Comparison of ENCODE assay signal across 20 cellular contexts in genomic region chr5:155908543-155908942, GRCh38.
DNase-seq lines count a peak whose midpoint lies in the region; ATAC-seq, FAIRE-seq and TF ChIP-seq lines count a peak whose summit lies in the region.
"Had no signal": no experiment of that assay in that cellular context is flagged by ENCODE, and none has a peak within 500 bp of the region (broad histone marks: within the 10 kb centered on the region; RNA-seq: fewer than 3 reads in every experiment).

No MANE protein-coding gene starts in this region.

- WGBS in K562 (ENCODE audit: insufficient coverage, low coverage, missing lambda C conversion rate): 0% methylated on average over 5 of the region's 5 CpGs

- no peaks in the 10 kb centered on the region for H3K4me1 ChIP-seq in HEK293 (ENCODE audit: control insufficient read depth, insufficient read depth, low read length)
- H3K4me1 ChIP-seq in K562 (replicated peaks in 1 of 2; ENCODE audit: control insufficient read depth in 2 of 2, insufficient read depth in 2 of 2, low read length in 2 of 2): no peaks in the 10 kb centered on the region
- H3K4me1 ChIP-seq: A549; BLaER1 treated with 17β-estradiol and CSF1 and Interleukin-3, amounts not matched to agents 10 nM and 100 nM; Caco-2 had no signal

- intact Hi-C loops in K562 (cut with micrococcal nuclease): no loop called here

- H3K79me2 ChIP-seq in K562 (ENCODE audit: control insufficient read depth, insufficient read depth, low read length): no peaks in the 10 kb centered on the region

- H2AFZ ChIP-seq in K562 (ENCODE audit: low read depth, low read length): no peak overlapping the region

- BruUV-seq in K562 (replicated peaks; lab: Mats Ljungman, UMichigan): no TSS peak

- TF ChIP-seq CTCF in HEK293 (tag by site-specific recombination; IDR thresholded peaks at IDR 0.05) (no peak), K562 (IDR thresholded peaks at IDR 0.05 in 2 of 3, conservative IDR thresholded peaks at IDR 0.05 in 1 of 3; ENCODE audit: insufficient read depth in 2 of 3, low read depth in 1 of 3, low read length in 3 of 3) (no peak)

- no peaks in the 10 kb centered on the region for H4K20me1 ChIP-seq in K562 (replicated peaks; ENCODE audit: control insufficient read depth, insufficient read depth, low read length)
- H4K20me1 ChIP-seq: BLaER1 treated with 17β-estradiol and CSF1 and Interleukin-3, amounts not matched to agents 10 nM and 100 nM had no signal

- no peak for TF ChIP-seq POLR2A in K562 (conservative IDR thresholded peaks at IDR 0.05)

- no peaks in the 10 kb centered on the region for H3K36me3 ChIP-seq in HEK293 (ENCODE audit: control insufficient read depth in 2 of 2, insufficient read depth in 1 of 2, low read length in 2 of 2)
- no peaks in the 10 kb centered on the region for H3K36me3 ChIP-seq in K562 (ENCODE audit: control insufficient read depth, insufficient read depth, low read length)
- H3K36me3 ChIP-seq: BLaER1 treated with 17β-estradiol and CSF1 and Interleukin-3, amounts not matched to agents 10 nM and 100 nM had no signal

- POLR2A ChIA-PET in HEK293 (lab: Yijun Ruan, JAX): no interaction called here
- POLR2A ChIA-PET in K562 (lab: Yijun Ruan, JAX): no interaction called here

- TF ChIP-seq EP300 in K562 (IDR thresholded peaks at IDR 0.05; ENCODE audit: low read length): no peak

- H3K4me3 ChIP-seq in HEK293 (ENCODE audit: low read depth, low read length) (no peak overlapping the region), K562 (no peak overlapping the region)
- H3K4me3 ChIP-seq: A549; BLaER1 treated with 17β-estradiol and CSF1 and Interleukin-3, amounts not matched to agents 10 nM and 100 nM had no signal

- in situ Hi-C loops in K562 (cut with MboI): no loop called here

- DNase-seq in NCI-H748 (lab: John Stamatoyannopoulos, UW; ENCODE audit: unreplicated experiment): peak; percentile 56
- no peak for DNase-seq in NCI-H748 treated with DMSO at 0.1 percent for 48 hours (lab: John Stamatoyannopoulos, UW)
- DNase-seq in K562 (ENCODE audit: extremely low read depth in 1 of 4, low spot score in 3 of 4): no peak
- no peak for DNase-seq in pons (ENCODE audit: low spot score)
- DNase-seq: AML-193; Caco-2; Calu3; CD4-positive, alpha-beta T cell; CD8-positive, alpha-beta T cell; DMS79 treated with DMSO at 0.1 percent for 48 hours; GF-D8 had no signal

- CTCF ChIA-PET in HEK293 (lab: Yijun Ruan, JAX): no interaction called here
- CTCF ChIA-PET in K562 (lab: Yijun Ruan, JAX; ENCODE audit: low intra/inter-chr PET ratio): no interaction called here

- H3K9me3 ChIP-seq in HEK293 (ENCODE audit: control insufficient read depth, insufficient read depth, low read depth, low read length): no peaks in the 10 kb centered on the region
- H3K9me3 ChIP-seq in K562 (replicated peaks; ENCODE audit: control insufficient read depth, insufficient read depth, low read depth, low read length): no peaks in the 10 kb centered on the region
- H3K9me3 ChIP-seq: A549; BLaER1 treated with 17β-estradiol and CSF1 and Interleukin-3, amounts not matched to agents 10 nM and 100 nM; Caco-2 had no signal

- no peak for TF ChIP-seq RAD21 in K562 (CRISPR knock-in tag; conservative IDR thresholded peaks at IDR 0.05 in 1 of 2, IDR thresholded peaks at IDR 0.05 in 1 of 2)

- no peak overlapping the region for H3K9ac ChIP-seq in K562 (ENCODE audit: insufficient read depth in 1 of 2, low read depth in 2 of 2, low read length in 2 of 2)
- H3K9ac ChIP-seq: BLaER1 treated with 17β-estradiol and CSF1 and Interleukin-3, amounts not matched to agents 10 nM and 100 nM had no signal

- H3K27me3 ChIP-seq in K562 (ENCODE audit: control insufficient read depth in 2 of 2, insufficient read depth in 2 of 2, low read length in 2 of 2): no peaks in the 10 kb centered on the region
- H3K27me3 ChIP-seq: BLaER1 treated with 17β-estradiol and CSF1 and Interleukin-3, amounts not matched to agents 10 nM and 100 nM had no signal

- ATAC-seq in K562: no peak
- ATAC-seq: A549; CD8-positive, alpha-beta T cell had no signal

- FAIRE-seq in K562 (lab: Jason Lieb, UNC): no peak
- FAIRE-seq: A549, D721Med, G401.6, GM12892, GM18507 had no signal

- H3K27ac ChIP-seq in HEK293 (ENCODE audit: extremely low read depth, low read depth, low read length) (no peak overlapping the region), K562 (ENCODE audit: extremely low read depth, low read depth, low read length) (no peak overlapping the region)
- H3K27ac ChIP-seq: 22Rv1; A549; BLaER1 treated with 17β-estradiol and CSF1 and Interleukin-3, amounts not matched to agents 10 nM and 100 nM; C4-2B had no signal

- no peak overlapping the region for H3K4me2 ChIP-seq in K562 (ENCODE audit: insufficient read depth, low read length)
- H3K4me2 ChIP-seq: A549; BLaER1 treated with 17β-estradiol and CSF1 and Interleukin-3, amounts not matched to agents 10 nM and 100 nM had no signal

- no peaks in the 10 kb centered on the region for H3K9me1 ChIP-seq in K562 (ENCODE audit: control insufficient read depth, insufficient read depth, low read length)

TF ChIP-seq in HEK293, 187 proteins besides CTCF, POLR2A, EP300 and RAD21:
- TF ChIP-seq ZNF513 (tag by site-specific recombination; IDR thresholded peaks at IDR 0.05) (no peak), ATF2 (tag by site-specific recombination; IDR thresholded peaks at IDR 0.05; ENCODE audit: low read depth) (peak; percentile 69)

TF ChIP-seq in K562, 482 proteins besides CTCF, POLR2A, EP300 and RAD21:
- peak; percentile 36; the same call in 1 of the 2 replicates for TF ChIP-seq ATF3 (IDR thresholded peaks at IDR 0.05)
- TF ChIP-seq ATF3 (CRISPR knock-in tag; conservative IDR thresholded peaks at IDR 0.05): no peak
- TF ChIP-seq ZNF77 (CRISPR knock-in tag; IDR thresholded peaks at IDR 0.05): no peak
